In genomic region chr10:96663794-96664193, GRCh38 we compare ENCODE assay signal across 15 cellular contexts. TPM values are rescaled to one million over a fixed set of nuclear protein-coding genes. Genes with fewer than 3 reads are reported as not detected.
DNase-seq lines count a peak whose midpoint lies in the region; ATAC-seq and TF ChIP-seq lines count a peak whose summit lies in the region.
"Had no signal": no experiment of that assay in that cellular context is flagged by ENCODE, and none has a peak within 500 bp of the region (broad histone marks: within the 10 kb centered on the region; RNA-seq: fewer than 3 reads in every experiment).

No MANE protein-coding gene starts in this region.

- peaks cover 8 to 13% (median 10%) of the 10 kb centered on the region in 3 donors for H3K36me3 Mint-ChIP-seq in immature natural killer cell
- no peaks in the 10 kb centered on the region for H3K36me3 Mint-ChIP-seq in effector memory CD8-positive, alpha-beta T cell (ENCODE audit: insufficient read depth)

- H3K4me1 Mint-ChIP-seq in immature natural killer cell: peaks cover 72 to 90% of the 10 kb centered on the region in 2 donors
- H3K4me1 Mint-ChIP-seq in effector memory CD8-positive, alpha-beta T cell (ENCODE audit: low read depth in 2 of 2): peaks cover 27 to 29% of the 10 kb centered on the region in 2 donors

- no peak overlapping the region for H3K9ac ChIP-seq in neuronal stem cell (ENCODE audit: low read depth, low read length, poor library complexity)

- peak overlapping the region; percentile 38 for H2AFZ ChIP-seq in neuronal stem cell (ENCODE audit: low read length)

- ATAC-seq in effector memory CD8-positive, alpha-beta T cell (replicated peaks): no peak

- no peak overlapping the region for H2BK5ac ChIP-seq in neuronal stem cell (ENCODE audit: low read length)

- TF ChIP-seq CTCF in HL-60 (IDR thresholded peaks at IDR 0.05; ENCODE audit: insufficient read depth, low read length) (no peak), testis (IDR thresholded peaks at IDR 0.05) (no peak)

- H3K9me3 ChIP-seq in neuronal stem cell (replicated peaks in 1 of 2; ENCODE audit: control insufficient read depth in 2 of 2, insufficient read depth in 1 of 2, low read depth in 1 of 2, low read length in 2 of 2) (no peaks in the 10 kb centered on the region), testis (no peaks in the 10 kb centered on the region)
- H3K9me3 ChIP-seq: Caco-2, MG63 had no signal

- no peak overlapping the region for H3K23ac ChIP-seq in neuronal stem cell (ENCODE audit: low read depth, low read length, poor library complexity)

- peaks cover 3 to 7% of the 10 kb centered on the region in 2 donors for H3K4me1 ChIP-seq in neuronal stem cell (ENCODE audit: control insufficient read depth in 2 of 2, insufficient read depth in 1 of 2, low read depth in 1 of 2, low read length in 2 of 2)
- peaks cover 10% of the 10 kb centered on the region for H3K4me1 ChIP-seq in testis

- H3K4me2 ChIP-seq in neuronal stem cell (ENCODE audit: insufficient read depth, low read length, poor library complexity, severe bottlenecking): no peak overlapping the region

- peak overlapping the region in 5 of 6 donors; percentile 69 to 87 (median 84) for H3K27ac Mint-ChIP-seq in immature natural killer cell
- peak overlapping the region in 1 of 2 donors; percentile 38 for H3K27ac Mint-ChIP-seq in effector memory CD8-positive, alpha-beta T cell
- H3K27ac Mint-ChIP-seq: CD4-positive, CD25-positive, alpha-beta regulatory T cell; H9 had no signal

- no peak overlapping the region for H4K8ac ChIP-seq in neuronal stem cell (ENCODE audit: low read depth, low read length)

- H3K18ac ChIP-seq in neuronal stem cell (ENCODE audit: low read length): no peak overlapping the region

- H3K4ac ChIP-seq in neuronal stem cell (ENCODE audit: low read length): no peak overlapping the region

- TF ChIP-seq POLR2A in testis (IDR thresholded peaks at IDR 0.05): no peak

- DNase-seq in HL-60 (ENCODE audit: low read depth in 1 of 2, low spot score in 1 of 2) (no peak), immature natural killer cell (no peak), neuronal stem cell (ENCODE audit: low spot score) (no peak), testis (peak; percentile 47), NCI-H82 (lab: John Stamatoyannopoulos, UW) (no peak), NCI-H1105 treated with DMSO at 0.1 percent for 48 hours (lab: John Stamatoyannopoulos, UW) (no peak)
- DNase-seq in effector memory CD8-positive, alpha-beta T cell: no peak
- DNase-seq: Caco-2; CD4-positive, CD25-positive, alpha-beta regulatory T cell; H9; Karpas-422; MG63; NCI-H1092 treated with DMSO at 0.1 percent for 48 hours; NCI-H1694; NK-92 treated with Interleukin-12 subunit alpha and Interleukin-12 subunit beta, amount 100 ng/mL, for 24 hours had no signal

- H2BK12ac ChIP-seq in neuronal stem cell (ENCODE audit: low read length): no peak overlapping the region

- intact Hi-C loops in testis (cut with DNase I; ENCODE audit: low total_unique reads): no loop called here

- H3K4me3 Mint-ChIP-seq in immature natural killer cell: peak overlapping the region in 2 of 5 donors; percentile 3 to 29
- H3K4me3 Mint-ChIP-seq in effector memory CD8-positive, alpha-beta T cell: no peak overlapping the region
- H3K4me3 Mint-ChIP-seq: CD4-positive, CD25-positive, alpha-beta regulatory T cell; H9 had no signal

- peaks cover 0 to 1% (median 0%) of the 10 kb centered on the region in 3 donors for H3K27me3 Mint-ChIP-seq in immature natural killer cell (ENCODE audit: low read depth in 3 of 3)
- no peaks in the 10 kb centered on the region for H3K27me3 Mint-ChIP-seq in effector memory CD8-positive, alpha-beta T cell
- H3K27me3 Mint-ChIP-seq: CD4-positive, CD25-positive, alpha-beta regulatory T cell had no signal

- no peaks in the 10 kb centered on the region for H3K27me3 ChIP-seq in HL-60 (ENCODE audit: insufficient read depth, poor library complexity, severe bottlenecking)
- no peaks in the 10 kb centered on the region for H3K27me3 ChIP-seq in neuronal stem cell (ENCODE audit: control insufficient read depth in 3 of 3, insufficient read depth in 3 of 3, low read depth in 1 of 3, low read length in 3 of 3)
- H3K27me3 ChIP-seq in testis: no peaks in the 10 kb centered on the region
- H3K27me3 ChIP-seq: MG63 had no signal

- H3K79me1 ChIP-seq in neuronal stem cell (ENCODE audit: low read depth, low read length): no peaks in the 10 kb centered on the region

- no peaks in the 10 kb centered on the region for H3K9me3 Mint-ChIP-seq in immature natural killer cell
- no peaks in the 10 kb centered on the region for H3K9me3 Mint-ChIP-seq in effector memory CD8-positive, alpha-beta T cell
- H3K9me3 Mint-ChIP-seq: CD4-positive, CD25-positive, alpha-beta regulatory T cell; H9 had no signal

- H3K36me3 ChIP-seq in neuronal stem cell (replicated peaks in 1 of 2; ENCODE audit: control insufficient read depth in 2 of 2, insufficient read depth in 2 of 2, low read length in 2 of 2) (no peaks in the 10 kb centered on the region), testis (ENCODE audit: low read depth, missing control alignments) (no peaks in the 10 kb centered on the region)
- H3K36me3 ChIP-seq: MG63 had no signal

- H3K4me3 ChIP-seq in HL-60 (replicated peaks; ENCODE audit: insufficient read depth, low read length): no peak overlapping the region
- no peak overlapping the region for H3K4me3 ChIP-seq in neuronal stem cell (ENCODE audit: low read length in 2 of 2)
- no peak overlapping the region for H3K4me3 ChIP-seq in testis
- H3K4me3 ChIP-seq: MG63 had no signal

- no peak overlapping the region for H2BK15ac ChIP-seq in neuronal stem cell (ENCODE audit: low read length)

- H3K27ac ChIP-seq in HL-60 (replicated peaks) (peak overlapping the region; percentile 1; the same call in 1 of the 2 replicates), neuronal stem cell (replicated peaks; ENCODE audit: low read length) (no peak overlapping the region), testis (no peak overlapping the region)

- no peak overlapping the region for H2BK120ac ChIP-seq in neuronal stem cell (ENCODE audit: low read depth, low read length)

- no peak overlapping the region for H4K91ac ChIP-seq in neuronal stem cell (ENCODE audit: low read depth, low read length, poor library complexity)

- H2AK5ac ChIP-seq in neuronal stem cell (ENCODE audit: low read depth, low read length): no peak overlapping the region

- H3K14ac ChIP-seq in neuronal stem cell (ENCODE audit: low read length): no peak overlapping the region

RNA-seq across cellular contexts. Expression of gene PIK3AP1, which starts 56.5 kb away (rescaled TPM):
- 100 to 1,000 TPM in 1 of 3 donors, 10 to 100 TPM in 2; 87.4 to 186 (median 98.3) TPM for polyA plus RNA-seq in immature natural killer cell
- 0.68 TPM for polyA plus RNA-seq in neuronal stem cell (2013, experiment 1 of 2)
- 0.73 TPM for polyA plus RNA-seq in neuronal stem cell (2013, experiment 2 of 2)
- 10 to 100 TPM in 1 of 2 donors, 1 to 10 TPM in 1; 6.6 to 10.0 TPM for total RNA-seq in testis
- 6.5 TPM for polyA plus RNA-seq in testis (ENCODE audit: insufficient read depth, low read depth, low replicate concordance)

Comparison
In these comparisons a context has a peak if more than half of its experiments do, and no peak if none do; other contexts are left out.
1. RNA of gene PIK3AP1, which starts 56.5 kb away (polyA plus RNA-seq): 87.4 to 186 TPM in immature natural killer cell; 6.5 TPM in testis (single experiment); every median in the first group is over 10 times any median in the second.